ENCODE assay signal across 17 cellular contexts in the genomic region with DNA sequence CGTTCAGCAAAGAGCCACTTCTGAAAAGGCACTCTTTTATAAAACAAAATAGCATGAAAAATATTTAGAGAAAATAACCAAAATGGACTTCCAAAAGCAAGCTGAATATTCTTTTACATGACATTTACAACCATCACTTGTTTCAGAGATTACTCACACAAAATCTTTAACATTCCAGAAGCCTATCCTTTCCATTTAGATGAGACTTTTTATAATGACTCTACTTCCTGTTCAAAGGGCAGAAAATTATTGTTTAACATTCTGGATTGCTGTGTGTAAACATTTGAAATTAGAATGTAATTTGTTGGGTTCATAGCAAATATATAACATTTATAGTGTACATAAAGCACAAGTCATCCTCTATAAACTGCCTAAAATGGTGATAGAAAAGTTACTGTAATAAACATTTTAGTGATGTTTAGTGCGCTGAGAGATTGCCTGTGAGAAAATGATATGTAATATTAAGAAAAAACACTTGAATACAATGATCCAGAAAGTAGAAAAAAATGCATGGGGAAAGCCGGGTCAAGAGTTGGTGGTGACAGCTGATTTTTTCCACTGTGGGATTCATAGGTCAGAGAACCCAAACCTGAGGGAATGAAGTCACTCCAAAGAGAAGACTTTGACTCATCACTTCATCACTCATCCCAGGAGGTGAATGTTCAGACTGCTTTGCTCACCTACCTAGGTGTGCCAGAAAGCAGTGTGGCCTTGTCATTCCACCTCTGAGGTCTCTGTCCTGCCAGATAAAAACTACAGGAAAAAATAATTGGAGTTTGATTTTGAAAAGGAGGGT.
DNase-seq lines count a peak whose midpoint lies in the region; ATAC-seq and TF ChIP-seq lines count a peak whose summit lies in the region.
"Had no signal": no experiment of that assay in that cellular context is flagged by ENCODE, and none has a peak within 500 bp of the region (broad histone marks: within the 10 kb centered on the region; RNA-seq: fewer than 3 reads in every experiment).

No MANE protein-coding gene starts in this region.

- no peak overlapping the region for H3K4me3 Mint-ChIP-seq in stimulated activated naive CD8-positive, alpha-beta T cell treated with anti-CD3 and anti-CD28 coated beads, Interleukin-15, amount 100 ng/mL, for 72 hours
- H3K4me3 Mint-ChIP-seq: activated naive CD8-positive, alpha-beta T cell treated with anti-CD3 and anti-CD28 coated beads, Interleukin-2, amount 10 ng/mL, durations not matched to agents 7 days and 5 days; CD8-positive, alpha-beta memory T cell; natural killer cell treated with Interleukin-12 subunit alpha and Interleukin-12 subunit beta and Interleukin-15 and Interleukin-18, amount 100 ng/mL, for 72 hours; T-cell had no signal

- H3K27me3 Mint-ChIP-seq in stimulated activated naive CD8-positive, alpha-beta T cell treated with anti-CD3 and anti-CD28 coated beads, Interleukin-15, amount 100 ng/mL, for 72 hours, result no peaks in the 10 kb centered on the region
- H3K27me3 Mint-ChIP-seq: activated naive CD8-positive, alpha-beta T cell treated with anti-CD3 and anti-CD28 coated beads, Interleukin-2, amount 10 ng/mL, durations not matched to agents 7 days and 5 days; CD8-positive, alpha-beta memory T cell; natural killer cell treated with Interleukin-12 subunit alpha and Interleukin-12 subunit beta and Interleukin-15 and Interleukin-18, amount 100 ng/mL, for 72 hours; T-cell had no signal

- DNase-seq in stimulated activated naive CD8-positive, alpha-beta T cell treated with anti-CD3 and anti-CD28 coated beads, Interleukin-15, Interleukin-2, amounts not matched to agents 100 U/mL and 50 U/mL, for 24 hours, result no peak
- no peak for DNase-seq in stimulated activated naive CD8-positive, alpha-beta T cell treated with anti-CD3 and anti-CD28 coated beads, Interleukin-15, amount 100 ng/mL, for 72 hours
- DNase-seq in amniotic stem cell (lab: John Stamatoyannopoulos, UW), result peak; percentile 8
- DNase-seq in iris pigment epithelial cell (ENCODE audit: low read depth), result peak; percentile 64
- DNase-seq in NCI-H748 (lab: John Stamatoyannopoulos, UW; ENCODE audit: unreplicated experiment), result no peak
- no peak for DNase-seq in retina
- DNase-seq: activated CD4-positive, alpha-beta T cell treated with anti-CD3 and anti-CD28 coated beads for 48 hours; activated naive CD8-positive, alpha-beta T cell treated with anti-CD3 and anti-CD28 coated beads, Interleukin-2, amount 10 ng/mL, durations not matched to agents 7 days and 5 days; CD8-positive, alpha-beta memory T cell; NCI-H1436; NCI-H510A treated with DMSO at 0.1 percent for 48 hours; T-cell; upper lobe of left lung had no signal

- no peaks in the 10 kb centered on the region for H3K4me1 Mint-ChIP-seq in stimulated activated naive CD8-positive, alpha-beta T cell treated with anti-CD3 and anti-CD28 coated beads, Interleukin-15, amount 100 ng/mL, for 72 hours
- H3K4me1 Mint-ChIP-seq: activated naive CD8-positive, alpha-beta T cell treated with anti-CD3 and anti-CD28 coated beads, Interleukin-2, amount 10 ng/mL, durations not matched to agents 7 days and 5 days; CD8-positive, alpha-beta memory T cell; T-cell had no signal

- no peaks in the 10 kb centered on the region for H3K9me3 Mint-ChIP-seq in stimulated activated naive CD8-positive, alpha-beta T cell treated with anti-CD3 and anti-CD28 coated beads, Interleukin-15, amount 100 ng/mL, for 72 hours
- H3K9me3 Mint-ChIP-seq: activated naive CD8-positive, alpha-beta T cell treated with anti-CD3 and anti-CD28 coated beads, Interleukin-2, amount 10 ng/mL, durations not matched to agents 7 days and 5 days; T-cell had no signal

- ATAC-seq in stimulated activated naive CD8-positive, alpha-beta T cell treated with anti-CD3 and anti-CD28 coated beads, Interleukin-15, Interleukin-2, amounts not matched to agents 100 U/mL and 50 U/mL, for 24 hours, result peak; percentile 63
- ATAC-seq in stimulated activated naive CD8-positive, alpha-beta T cell treated with anti-CD3 and anti-CD28 coated beads, Interleukin-15, amount 100 ng/mL, for 72 hours, result no peak
- ATAC-seq in GM19035 (IDR thresholded peaks at IDR 0.05; ENCODE audit: unreplicated experiment), result no peak
- ATAC-seq in GM18505 (IDR thresholded peaks at IDR 0.05; ENCODE audit: unreplicated experiment), result no peak
- ATAC-seq: left lobe of liver; natural killer cell treated with Interleukin-12 subunit alpha and Interleukin-12 subunit beta and Interleukin-15 and Interleukin-18, amount 100 ng/mL, for 72 hours; T-cell had no signal

- H3K27ac Mint-ChIP-seq in stimulated activated naive CD8-positive, alpha-beta T cell treated with anti-CD3 and anti-CD28 coated beads, Interleukin-15, amount 100 ng/mL, for 72 hours, result no peak overlapping the region
- H3K27ac Mint-ChIP-seq: activated naive CD8-positive, alpha-beta T cell treated with anti-CD3 and anti-CD28 coated beads, Interleukin-2, amount 10 ng/mL, durations not matched to agents 7 days and 5 days; CD8-positive, alpha-beta memory T cell; natural killer cell treated with Interleukin-12 subunit alpha and Interleukin-12 subunit beta and Interleukin-15 and Interleukin-18, amount 100 ng/mL, for 72 hours; T-cell had no signal

- no peak for TF ChIP-seq POLR2A in GM18505 (IDR thresholded peaks at IDR 0.05; ENCODE audit: borderline replicate concordance, extremely low read depth, insufficient read depth, insufficient read length)

Comparison
In these comparisons a context has a peak if more than half of its experiments do, and no peak if none do; other contexts are left out.
1. DNase-seq: peak in amniotic stem cell (single experiment) and iris pigment epithelial cell (single experiment); none in stimulated activated naive CD8-positive, alpha-beta T cell treated with anti-CD3 and anti-CD28 coated beads, Interleukin-15, Interleukin-2, amounts not matched to agents 100 U/mL and 50 U/mL, for 24 hours (single experiment), stimulated activated naive CD8-positive, alpha-beta T cell treated with anti-CD3 and anti-CD28 coated beads, Interleukin-15, amount 100 ng/mL, for 72 hours (0 of 2), NCI-H748 (single experiment) and retina (single experiment).